Comparison of ENCODE assay signal across 33 cellular contexts in the genomic region with DNA sequence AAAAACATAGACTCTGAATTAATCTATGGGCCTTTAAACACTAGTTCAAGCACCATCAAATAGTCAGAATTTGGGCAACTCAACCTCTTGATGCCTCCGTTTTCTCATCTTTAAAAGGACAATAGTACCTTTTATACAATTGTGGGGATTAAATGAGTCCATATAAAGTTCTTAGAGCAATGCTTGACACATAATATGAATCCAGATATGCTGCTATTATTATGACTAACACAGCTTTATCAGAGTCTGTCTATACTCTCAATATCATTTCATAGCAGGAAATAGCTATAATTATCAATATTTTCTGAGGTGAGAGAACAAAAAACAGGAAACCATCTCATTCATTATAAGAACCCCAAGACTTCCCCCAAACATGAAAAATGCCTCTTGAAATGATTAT.
"Had no signal": no experiment of that assay in that cellular context is flagged by ENCODE, and none has a peak within 500 bp of the region (broad histone marks: within the 10 kb centered on the region; RNA-seq: fewer than 3 reads in every experiment).

No MANE protein-coding gene starts in this region.

- DNase-seq: Karpas-422, Kasumi-1, MG63, MM.1S, MV-4-11, NCI-H1048, NCI-H1092, NCI-H1092 treated with DMSO at 0.1 percent for 48 hours, NCI-H1105, NCI-H1105 treated with DMSO at 0.1 percent for 48 hours, NCI-H1417, NCI-H1417 treated with DMSO at 0.1 percent for 48 hours, NCI-H1436, NCI-H1436 treated with DMSO at 0.1 percent for 48 hours, NCI-H146, NCI-H1694, NCI-H1694 treated with DMSO at 0.1 percent for 48 hours, NCI-H187, NCI-H187 treated with DMSO at 0.1 percent for 48 hours, NCI-H1930, NCI-H2029, NCI-H2029 treated with DMSO at 0.1 percent for 48 hours, NCI-H2081, NCI-H2081 treated with DMSO at 0.1 percent for 48 hours, NCI-H2107, NCI-H2171, NCI-H2171 treated with DMSO at 0.1 percent for 48 hours, NCI-H2227 treated with DMSO at 0.1 percent for 48 hours, NCI-H226, NCI-H345, NCI-H446, NCI-H446 treated with DMSO at 0.1 percent for 48 hours, NCI-H510A had no signal
